In the genomic region with DNA sequence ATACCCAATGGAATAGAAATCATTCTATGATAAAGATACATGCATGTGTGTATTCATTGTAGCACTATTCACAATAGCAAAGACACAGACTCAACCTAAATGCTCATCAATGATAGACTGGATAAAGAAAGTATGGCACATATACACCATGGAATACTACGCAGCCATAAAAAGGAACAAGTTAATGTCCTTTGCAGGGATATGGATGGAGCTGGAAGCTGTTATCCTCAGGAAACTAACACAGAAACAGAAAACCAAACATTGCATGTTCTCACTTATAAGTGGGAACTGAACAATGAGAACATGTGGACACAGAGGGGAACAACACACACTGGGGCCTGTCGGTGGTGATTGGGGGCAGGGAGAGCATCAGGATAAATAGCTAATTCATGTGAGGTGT, we compare ENCODE assay signal across 15 cellular contexts. TPM values are rescaled to one million over a fixed set of nuclear protein-coding genes. Genes with fewer than 3 reads are reported as not detected.
DNase-seq lines count a peak whose midpoint lies in the region; ATAC-seq, FAIRE-seq and TF ChIP-seq lines count a peak whose summit lies in the region.
"Not testable (repeated sequence)": the region's sequence is repeated elsewhere in the genome, so short reads cannot be mapped to it uniquely, and the experiment has no call there.
"Had no signal": no experiment of that assay in that cellular context is flagged by ENCODE, and none has a peak within 500 bp of the region (broad histone marks: within the 10 kb centered on the region; RNA-seq: fewer than 3 reads in every experiment).

No MANE protein-coding gene starts in this region.

- TF ChIP-seq CTCF in DND-41 (IDR thresholded peaks at IDR 0.05; ENCODE audit: borderline replicate concordance, extremely low read depth, low read length, poor library complexity, severe bottlenecking); HEK293 (tag by site-specific recombination; IDR thresholded peaks at IDR 0.05); K562 (IDR thresholded peaks at IDR 0.05 in 2 of 3, conservative IDR thresholded peaks at IDR 0.05 in 1 of 3; ENCODE audit: insufficient read depth in 2 of 3, low read depth in 1 of 3, low read length in 3 of 3): not testable (repeated sequence)

- peaks cover 43% of the 10 kb centered on the region for H4K20me1 ChIP-seq in DND-41 (ENCODE audit: insufficient read depth, low read length)
- not testable (repeated sequence) for H4K20me1 ChIP-seq in K562 (replicated peaks; ENCODE audit: control insufficient read depth, insufficient read depth, low read length)

- POLR2A ChIA-PET in HEK293 (lab: Yijun Ruan, JAX); K562 (lab: Yijun Ruan, JAX): not testable (repeated sequence)

- not testable (repeated sequence) for H2AFZ ChIP-seq in DND-41 (ENCODE audit: low read depth, low read length); K562 (ENCODE audit: low read depth, low read length)

- H3K36me3 ChIP-seq in DND-41 (ENCODE audit: insufficient read depth, low read length): peaks cover 81% of the 10 kb centered on the region
- not testable (repeated sequence) for H3K36me3 ChIP-seq in HEK293 (ENCODE audit: control insufficient read depth in 2 of 2, insufficient read depth in 1 of 2, low read length in 2 of 2); K562 (ENCODE audit: control insufficient read depth, insufficient read depth, low read length)

- in situ Hi-C loops in K562 (cut with MboI): not testable (repeated sequence)

- H3K4me3 ChIP-seq in DND-41 (ENCODE audit: low read depth in 1 of 2, low read length in 2 of 2); HEK293 (ENCODE audit: low read depth, low read length); K562: not testable (repeated sequence)

- peak overlapping the region; percentile 48 for H3K27ac ChIP-seq in DND-41 (ENCODE audit: low read length)
- H3K27ac ChIP-seq in HEK293 (ENCODE audit: extremely low read depth, low read depth, low read length); K562 (ENCODE audit: extremely low read depth, low read depth, low read length): not testable (repeated sequence)

- peaks cover 100% of the 10 kb centered on the region for H3K79me2 ChIP-seq in DND-41 (ENCODE audit: insufficient read depth, low read length)
- H3K79me2 ChIP-seq in K562 (ENCODE audit: control insufficient read depth, insufficient read depth, low read length): not testable (repeated sequence)

- not testable (repeated sequence) for TF ChIP-seq POLR2A in GM12892 (IDR thresholded peaks at IDR 0.05; ENCODE audit: low read depth, low read length); K562 (conservative IDR thresholded peaks at IDR 0.05)

- H3K4me1 ChIP-seq in DND-41 (ENCODE audit: insufficient read depth, low read length) (peaks cover 62% of the 10 kb centered on the region), K562 (replicated peaks in 1 of 2; ENCODE audit: control insufficient read depth in 2 of 2, insufficient read depth in 2 of 2, low read length in 2 of 2) (peaks cover 0 to 19% of the 10 kb centered on the region in 2 experiments; a peak in 2 of 5 replicates)
- H3K4me1 ChIP-seq in HEK293 (ENCODE audit: control insufficient read depth, insufficient read depth, low read length): not testable (repeated sequence)

- intact Hi-C loops in K562 (cut with micrococcal nuclease): not testable (repeated sequence)

- FAIRE-seq in GM12892 (lab: Jason Lieb, UNC): peak; percentile 24
- peak; percentile 49 for FAIRE-seq in GM18507 (lab: Jason Lieb, UNC)
- FAIRE-seq in K562 (lab: Jason Lieb, UNC): not testable (repeated sequence)

- not testable (repeated sequence) for H3K9me3 ChIP-seq in DND-41 (ENCODE audit: insufficient read depth, low read length, severe bottlenecking); HEK293 (ENCODE audit: control insufficient read depth, insufficient read depth, low read depth, low read length); K562 (replicated peaks; ENCODE audit: control insufficient read depth, insufficient read depth, low read depth, low read length)

- H3K9ac ChIP-seq in DND-41 (ENCODE audit: low read depth, low read length); K562 (ENCODE audit: insufficient read depth in 1 of 2, low read depth in 2 of 2, low read length in 2 of 2): not testable (repeated sequence)

- not testable (repeated sequence) for BruUV-seq in K562 (replicated peaks; lab: Mats Ljungman, UMichigan)

- WGBS in K562 (ENCODE audit: insufficient coverage, low coverage, missing lambda C conversion rate): 40% methylated on average over 2 of the region's 2 CpGs

- DNase-seq in DND-41; GM12892 (ENCODE audit: insufficient read length); GM18507 (ENCODE audit: extremely low spot score, insufficient read length, low read depth); K562 (ENCODE audit: extremely low read depth in 1 of 4, low spot score in 3 of 4): not testable (repeated sequence)

- peak; percentile 20; the same call in 1 of the 3 replicates for ATAC-seq in DND-41 (ENCODE audit: insufficient read depth, low read depth)
- ATAC-seq in K562: not testable (repeated sequence)

- TF ChIP-seq EP300 in K562 (IDR thresholded peaks at IDR 0.05; ENCODE audit: low read length): not testable (repeated sequence)

- H3K9me1 ChIP-seq in K562 (ENCODE audit: control insufficient read depth, insufficient read depth, low read length): not testable (repeated sequence)

- TF ChIP-seq RAD21 in K562 (CRISPR knock-in tag; conservative IDR thresholded peaks at IDR 0.05 in 1 of 2, IDR thresholded peaks at IDR 0.05 in 1 of 2): not testable (repeated sequence)

- CTCF ChIA-PET in HEK293 (lab: Yijun Ruan, JAX) (interaction anchor here (0.7 kb wide), 1 partner anchor 73 kb away, joined by 3 read pairs; no protein-coding TSS in a partner anchor), K562 (lab: Yijun Ruan, JAX; ENCODE audit: low intra/inter-chr PET ratio) (interaction anchor here (0.6 kb wide), 1 partner anchor 486 kb away, joined by 3 read pairs; no protein-coding TSS in a partner anchor)

- not testable (repeated sequence) for H3K27me3 ChIP-seq in DND-41 (ENCODE audit: insufficient read depth, low read length, poor library complexity); K562 (ENCODE audit: control insufficient read depth in 2 of 2, insufficient read depth in 2 of 2, low read length in 2 of 2)

- H3K4me2 ChIP-seq in DND-41 (ENCODE audit: insufficient read depth, low read length); K562 (ENCODE audit: insufficient read depth, low read length): not testable (repeated sequence)

TF ChIP-seq in HEK293, 187 proteins besides CTCF, POLR2A, EP300 and RAD21:
- peak; percentile 40; the same call in 1 of the 2 replicates for TF ChIP-seq ZNF146 (tag by site-specific recombination; IDR thresholded peaks at IDR 0.05)

TF ChIP-seq in K562, 482 proteins besides CTCF, POLR2A, EP300 and RAD21:
- TF ChIP-seq KDM1A (IDR thresholded peaks at IDR 0.05) (peak in 1 of 2 experiments; percentile 27; a peak in 1 of 4 replicates), ZNF146 (CRISPR knock-in tag; IDR thresholded peaks at IDR 0.05; ENCODE audit: unreplicated experiment) (peak; percentile 94), BCOR (IDR thresholded peaks at IDR 0.05) (peak; percentile 66)

RNA-seq across cellular contexts. Expression of a gene that starts 15.1 kb away (rescaled TPM):
- polyA plus RNA-seq in GM12892 (2012; ENCODE audit: missing spikeins): 12.1 TPM
- total RNA-seq in K562 (2011; cell fraction: chromatin; rRNA removed; ENCODE audit: low replicate concordance): 9.0 and 14.3 TPM in 2 replicates
- 3.3 TPM in 2 replicates for total RNA-seq in K562 (2011; cell fraction: nucleolus; rRNA removed)
- 5.9 and 10.1 TPM in 2 replicates for total RNA-seq in K562 (2011; cell fraction: nucleoplasm; rRNA removed)
- total RNA-seq in K562 (2014; rRNA removed) (10.0 and 11.7 TPM in 2 replicates), K562 (2014; rRNA removed; fragmentation: Illumina TruSeq; extraction: Trizol) (13.9 and 15.4 TPM in 2 replicates), K562 (2015; rRNA removed; fragmentation: Illumina TruSeq; extraction: Trizol) (11.0 and 13.1 TPM in 2 replicates), K562 (2021) (15.3 TPM in 2 replicates)
- polyA plus RNA-seq in K562 (2011; rRNA removed) (30.2 and 33.7 TPM in 2 replicates), K562 (2014; fragmentation: Illumina TruSeq; extraction: Trizol) (21.1 and 21.8 TPM in 2 replicates), K562 (2014; fragmentation: Nextera tagmentation; extraction: Ambion mirVana) (10 to 100 TPM; 10.7 to 17.3 TPM), K562 (2014; rRNA removed) (15.1 and 15.8 TPM in 2 replicates)
- polyA plus RNA-seq in K562 (2011; cell fraction: cytosol; rRNA removed): 8.8 and 17.2 TPM in 2 replicates
- polyA plus RNA-seq in K562 (2011; cell fraction: nucleus; rRNA removed): 13.9 and 31.2 TPM in 2 replicates
- 10.9 and 29.7 TPM in 2 replicates for polyA plus RNA-seq in K562 (2012)
- 17.5 and 22.8 TPM in 2 replicates for polyA minus RNA-seq in K562 (2011; rRNA and poly(A)+ RNA removed)
- polyA minus RNA-seq in K562 (2011; cell fraction: cytosol; rRNA and poly(A)+ RNA removed): 7.3 and 12.4 TPM in 2 replicates
- polyA minus RNA-seq in K562 (2011; cell fraction: nucleus; rRNA and poly(A)+ RNA removed): 4.8 and 10.7 TPM in 2 replicates

RNA-seq across cellular contexts. Expression of a gene that starts 29.3 kb away (rescaled TPM):
- 0.19 TPM for polyA plus RNA-seq in GM12892 (2012; ENCODE audit: missing spikeins)
- total RNA-seq in K562 (2011; cell fraction: chromatin; rRNA removed; ENCODE audit: low replicate concordance): not detected in 2 replicates
- not detected in 2 replicates for total RNA-seq in K562 (2011; cell fraction: nucleolus; rRNA removed)
- not detected in 2 replicates for total RNA-seq in K562 (2011; cell fraction: nucleoplasm; rRNA removed)
- not detected in 2 replicates for total RNA-seq in K562 (2014; rRNA removed)
- not detected in 2 replicates for total RNA-seq in K562 (2014; rRNA removed; fragmentation: Illumina TruSeq; extraction: Trizol)
- not detected in 2 replicates for total RNA-seq in K562 (2015; rRNA removed; fragmentation: Illumina TruSeq; extraction: Trizol)
- not detected in 2 replicates for total RNA-seq in K562 (2021)
- not detected in 2 replicates for polyA plus RNA-seq in K562 (2011; rRNA removed)
- polyA plus RNA-seq in K562 (2011; cell fraction: cytosol; rRNA removed): not detected in 2 replicates
- not detected in 2 replicates for polyA plus RNA-seq in K562 (2011; cell fraction: nucleus; rRNA removed)
- 0.07 TPM in 1 of 2 replicates, not detected in the other for polyA plus RNA-seq in K562 (2012)
- not detected in 2 replicates for polyA plus RNA-seq in K562 (2014; fragmentation: Illumina TruSeq; extraction: Trizol)
- polyA plus RNA-seq in K562 (2014; fragmentation: Nextera tagmentation; extraction: Ambion mirVana): not detected
- not detected in 2 replicates for polyA plus RNA-seq in K562 (2014; rRNA removed)
- not detected in 2 replicates for polyA minus RNA-seq in K562 (2011; rRNA and poly(A)+ RNA removed)
- not detected in 2 replicates for polyA minus RNA-seq in K562 (2011; cell fraction: cytosol; rRNA and poly(A)+ RNA removed)
- polyA minus RNA-seq in K562 (2011; cell fraction: nucleus; rRNA and poly(A)+ RNA removed): not detected in 2 replicates
- total RNA-seq: A172; A673; Caco-2; Calu3; CD4-positive, CD25-positive, alpha-beta regulatory T cell; Daoy had no signal
- polyA plus RNA-seq: A549, AG04450, BJ, CD14-positive monocyte had no signal
